ENCODE assay signal across 8 cellular contexts in the genomic region with DNA sequence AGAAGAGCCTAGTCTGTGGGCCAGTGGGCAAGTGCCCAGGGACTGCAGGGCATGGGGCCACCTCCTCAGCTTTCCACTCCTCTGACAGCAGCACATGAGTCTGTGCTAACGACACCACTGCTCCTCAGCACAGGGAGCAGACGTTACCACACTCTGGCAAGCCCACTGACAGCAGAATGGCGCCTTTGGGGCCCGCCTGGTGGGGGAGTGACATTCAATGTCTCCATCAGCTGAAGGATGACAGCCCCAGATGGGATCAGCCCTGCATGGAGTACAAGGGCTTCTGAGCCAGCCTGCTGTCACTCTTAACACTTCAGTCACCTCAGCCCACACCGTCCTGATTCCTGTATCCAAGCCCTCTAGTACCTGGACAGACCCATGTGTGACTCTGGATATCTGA.
"Had no signal": no experiment of that assay in that cellular context is flagged by ENCODE, and none has a peak within 500 bp of the region (broad histone marks: within the 10 kb centered on the region; RNA-seq: fewer than 3 reads in every experiment).

No MANE protein-coding gene starts in this region.

- DNase-seq: activated CD4-positive, alpha-beta T cell treated with anti-CD3 and anti-CD28 coated beads for 1 hour; activated CD4-positive, alpha-beta T cell treated with anti-CD3 and anti-CD28 coated beads, Interleukin-2, amount 50 U/mL, for 4 hours; activated naive CD4-positive, alpha-beta T cell treated with anti-CD3 and anti-CD28 coated beads for 36 hours; islet precursor cell; naive thymus-derived CD4-positive, alpha-beta T cell; stimulated activated CD4-positive, alpha-beta T cell treated with anti-CD3 and anti-CD28 coated beads, Interleukin-4, amount 100 ng/mL, for 24 hours; stimulated activated naive CD4-positive, alpha-beta T cell; T-helper 1 cell had no signal
